In the genomic region with DNA sequence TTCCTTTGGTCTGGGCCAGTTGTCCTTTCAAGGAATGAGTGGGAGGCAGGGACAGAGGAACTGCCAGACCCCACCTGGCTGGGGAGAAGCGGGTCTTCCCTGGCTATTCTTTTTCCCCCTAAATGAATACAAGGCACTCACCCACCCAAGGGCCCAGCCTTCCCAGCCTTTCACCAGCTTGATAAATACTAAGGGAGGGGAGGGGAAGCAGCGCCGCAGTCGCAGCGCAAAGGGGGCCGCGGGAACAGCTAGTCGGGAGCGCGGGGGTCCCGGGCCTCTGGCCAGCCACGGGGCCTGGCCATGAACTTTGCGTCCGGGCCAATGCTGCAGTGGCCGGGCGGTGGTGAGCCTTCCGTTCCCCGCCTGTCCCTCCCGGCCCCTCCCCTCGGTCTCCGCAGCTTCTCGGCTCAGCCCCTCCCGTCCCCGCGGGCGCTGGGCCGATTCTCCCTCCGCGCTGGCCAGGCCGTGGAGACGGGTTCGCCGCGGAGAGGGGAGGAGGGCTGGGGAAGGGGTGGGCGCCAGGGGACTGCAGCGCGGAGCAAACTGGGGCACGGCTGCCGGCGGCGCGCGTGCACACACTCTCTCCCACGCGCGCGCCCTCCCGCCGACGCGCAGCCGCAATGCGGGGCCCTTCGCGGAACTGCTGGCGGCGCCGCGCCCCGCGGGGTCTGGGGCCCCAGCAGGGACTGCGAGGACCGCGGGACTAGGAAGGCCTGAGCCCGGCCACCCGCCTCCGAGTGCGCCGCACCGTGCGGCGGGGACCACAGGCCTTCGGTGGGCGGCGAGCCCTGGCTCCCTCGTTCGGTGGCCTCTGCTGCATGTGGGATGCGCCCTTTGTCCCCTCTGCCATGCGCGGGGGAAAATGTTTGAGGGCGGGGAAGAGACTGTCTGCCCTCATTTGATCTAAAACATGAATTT, we compare ENCODE assay signal across 7 cellular contexts.
DNase-seq lines count a peak whose midpoint lies in the region; ATAC-seq and TF ChIP-seq lines count a peak whose summit lies in the region.

No MANE protein-coding gene starts in this region.

- H3K4me1 Mint-ChIP-seq in GM23338 (no peaks in the 10 kb centered on the region), nephron (no peaks in the 10 kb centered on the region)

- H3K36me3 ChIP-seq in GM23338 (ENCODE audit: insufficient read depth) (no peaks in the 10 kb centered on the region), thymus (ENCODE audit: control insufficient read depth, insufficient read depth) (no peaks in the 10 kb centered on the region)

- no peaks in the 10 kb centered on the region for H3K9me3 ChIP-seq in thymus (ENCODE audit: control insufficient read depth)

- WGBS in thymus, result 2% methylated on average over 81 of the region's 81 CpGs

- H3K4me2 ChIP-seq in GM23338, result peak overlapping the region; percentile 87

- H3K27ac Mint-ChIP-seq in GM23338, result no peak overlapping the region
- peak overlapping the region; percentile 68 to 87 (median 86) for H3K27ac Mint-ChIP-seq in nephron

- H3K4me3 Mint-ChIP-seq in GM23338 (peak overlapping the region; percentile 72), nephron (peak overlapping the region; percentile 81 to 85 (median 84))

- no peaks in the 10 kb centered on the region for H3K79me2 ChIP-seq in GM23338 (replicated peaks; ENCODE audit: insufficient read depth)

- no peaks in the 10 kb centered on the region for H3K9me3 Mint-ChIP-seq in GM23338
- no peaks in the 10 kb centered on the region for H3K9me3 Mint-ChIP-seq in nephron

- H3K4me1 ChIP-seq in GM23338 (ENCODE audit: insufficient read depth) (no peaks in the 10 kb centered on the region; the same call in 1 of the 2 replicates), foreskin keratinocyte (no peaks in the 10 kb centered on the region), thymus (ENCODE audit: control insufficient read depth, insufficient read depth, low read length) (no peaks in the 10 kb centered on the region)

- H3K4me3 ChIP-seq in GM23338 (peak overlapping the region; percentile 66), thymus (ENCODE audit: low read length) (peak overlapping the region; percentile 55)

- H3K9me2 ChIP-seq in GM23338 (ENCODE audit: insufficient read depth), result no peaks in the 10 kb centered on the region

- peak overlapping the region; percentile 95 for H2AFZ ChIP-seq in GM23338

- H3F3A ChIP-seq in GM23338 (replicated peaks; ENCODE audit: low read depth), result 0 out of 2 replicates have a peak, but pooled peaks cover 5% of the 10 kb centered on the region

- no peaks in the 10 kb centered on the region for H4K20me1 ChIP-seq in GM23338 (replicated peaks; ENCODE audit: insufficient read depth)

- DNase-seq in GM23338 (ENCODE audit: low spot score) (peak; percentile 68), NCI-H82 treated with DMSO at 0.1 percent for 48 hours (lab: John Stamatoyannopoulos, UW; ENCODE audit: unreplicated experiment) (peak; percentile 5), foreskin keratinocyte (peak in 1 of 2 donors; percentile 11)
- DNase-seq in activated effector memory CD4-positive, alpha-beta T cell treated with anti-CD3 and anti-CD28 coated beads, Interleukin-2, amount 50 U/mL, for 16 hours, result peak; percentile 81

- H3K27me3 Mint-ChIP-seq in GM23338 (ENCODE audit: insufficient read depth, low read depth, poor library complexity), result peaks cover 31% of the 10 kb centered on the region
- no peaks in the 10 kb centered on the region for H3K27me3 Mint-ChIP-seq in nephron (ENCODE audit: low read depth)

- H3K27ac ChIP-seq in GM23338 (ENCODE audit: low read depth) (no peak overlapping the region), foreskin keratinocyte (no peak overlapping the region), thymus (ENCODE audit: low read depth) (no peak overlapping the region)

- peaks cover 25% of the 10 kb centered on the region for H3K27me3 ChIP-seq in GM23338 (ENCODE audit: insufficient read depth)
- H3K27me3 ChIP-seq in foreskin keratinocyte, result peaks cover 24% of the 10 kb centered on the region
- peaks cover 14% of the 10 kb centered on the region for H3K27me3 ChIP-seq in thymus (ENCODE audit: control insufficient read depth, insufficient read depth)

- ATAC-seq in GM23338, result peak; percentile 68
- peak; percentile 29 for ATAC-seq in foreskin keratinocyte
- ATAC-seq in HG02970 (IDR thresholded peaks at IDR 0.05; ENCODE audit: low FRiP score, unreplicated experiment), result no peak

- no peaks in the 10 kb centered on the region for H3K36me3 Mint-ChIP-seq in GM23338 (ENCODE audit: low read depth)
- no peaks in the 10 kb centered on the region for H3K36me3 Mint-ChIP-seq in nephron (ENCODE audit: low read depth)

- no peak for TF ChIP-seq CTCF in GM23338 (conservative IDR thresholded peaks at IDR 0.05; ENCODE audit: low read depth in 2 of 2)
- TF ChIP-seq CTCF in foreskin keratinocyte (conservative IDR thresholded peaks at IDR 0.05), result no peak
- TF ChIP-seq CTCF in nephron (IDR thresholded peaks at IDR 0.05; ENCODE audit: unreplicated experiment in 3 of 3), result no peak

TF ChIP-seq in GM23338, 12 proteins besides CTCF, POLR2A, EP300 and RAD21 (continues in another document):
- no peak for TF ChIP-seq ZNF331 (CRISPR knock-in tag; IDR thresholded peaks at IDR 0.05; ENCODE audit: low read depth)
- TF ChIP-seq ZNF114 (CRISPR knock-in tag; IDR thresholded peaks at IDR 0.05), result no peak
- TF ChIP-seq REST (IDR thresholded peaks at IDR 0.05; ENCODE audit: unreplicated experiment), result no peak
